21 cellular contexts compared by ENCODE assay signal in the genomic region with DNA sequence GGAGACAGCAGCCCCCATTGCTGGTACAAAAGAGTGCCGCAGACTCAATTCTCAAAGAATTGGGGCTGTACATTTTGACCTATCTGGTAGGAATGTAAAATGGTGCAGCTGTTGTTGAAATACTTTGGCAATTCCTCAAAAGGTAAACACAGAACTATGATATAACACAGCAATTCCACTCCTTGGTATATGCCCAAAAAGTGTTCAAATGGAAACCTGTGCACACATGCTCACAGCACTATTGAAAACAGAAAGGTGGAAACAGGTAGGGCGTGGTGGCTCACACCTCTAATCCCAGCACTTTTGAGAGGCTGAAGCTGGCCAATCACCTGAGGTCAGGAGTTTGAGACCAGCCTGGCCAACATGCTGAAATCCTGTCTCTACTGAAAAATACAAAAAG. TPM values are rescaled to one million over a fixed set of nuclear protein-coding genes. Genes with fewer than 3 reads are reported as not detected.
A peak's percentile ranks its signal among the peaks of the same experiment; 100 is the strongest.
DNase-seq lines count a peak whose midpoint lies in the region; ATAC-seq and TF ChIP-seq lines count a peak whose summit lies in the region.
"Had no signal": no experiment of that assay in that cellular context is flagged by ENCODE, and none has a peak within 500 bp of the region (broad histone marks: within the 10 kb centered on the region; RNA-seq: fewer than 3 reads in every experiment).

No MANE protein-coding gene starts in this region.

- no peak overlapping the region for H3K27ac ChIP-seq in PC-3 (ENCODE audit: low read length)
- no peak overlapping the region for H3K27ac ChIP-seq in upper lobe of left lung
- H3K27ac ChIP-seq in transverse colon, result no peak overlapping the region
- H3K27ac ChIP-seq: PC-9, SJCRH30, WERI-Rb-1 had no signal

- H3K36me3 ChIP-seq in PC-3 (ENCODE audit: low read depth, low read length), result no peaks in the 10 kb centered on the region
- H3K36me3 ChIP-seq in upper lobe of left lung, result no peaks in the 10 kb centered on the region
- no peaks in the 10 kb centered on the region for H3K36me3 ChIP-seq in transverse colon
- H3K36me3 ChIP-seq: WERI-Rb-1 had no signal

- H3K27me3 Mint-ChIP-seq in natural killer cell (ENCODE audit: low read depth in 2 of 2) (no peaks in the 10 kb centered on the region), endothelial cell (ENCODE audit: unreplicated experiment) (peaks cover 12% of the 10 kb centered on the region), type B pancreatic cell (no peaks in the 10 kb centered on the region)
- H3K27me3 Mint-ChIP-seq in natural killer cell treated with Interleukin-12 subunit alpha and Interleukin-12 subunit beta and Interleukin-15 and Interleukin-18, amount 100 ng/mL, for 72 hours, result no peaks in the 10 kb centered on the region
- H3K27me3 Mint-ChIP-seq: brain had no signal

- peak overlapping the region; percentile 18 for H3K4me3 Mint-ChIP-seq in natural killer cell
- no peak overlapping the region for H3K4me3 Mint-ChIP-seq in natural killer cell treated with Interleukin-12 subunit alpha and Interleukin-12 subunit beta and Interleukin-15 and Interleukin-18, amount 100 ng/mL, for 72 hours
- no peak overlapping the region for H3K4me3 Mint-ChIP-seq in endothelial cell (ENCODE audit: unreplicated experiment)
- H3K4me3 Mint-ChIP-seq in type B pancreatic cell, result no peak overlapping the region
- H3K4me3 Mint-ChIP-seq: endodermal cell had no signal

- no peak overlapping the region for H3K4me2 ChIP-seq in PC-3 (ENCODE audit: low read length)
- H3K4me2 ChIP-seq: PC-9 had no signal

- no peak overlapping the region for H2AFZ ChIP-seq in PC-3 (ENCODE audit: low read length)
- H2AFZ ChIP-seq: PC-9 had no signal

- no peaks in the 10 kb centered on the region for H3K9me3 ChIP-seq in PC-3 (ENCODE audit: low read length)
- H3K9me3 ChIP-seq in upper lobe of left lung, result no peaks in the 10 kb centered on the region
- no peaks in the 10 kb centered on the region for H3K9me3 ChIP-seq in transverse colon
- H3K9me3 ChIP-seq: Caco-2, SJCRH30 had no signal

- H3K4me3 ChIP-seq in PC-3 (ENCODE audit: low read length), result no peak overlapping the region
- no peak overlapping the region for H3K4me3 ChIP-seq in upper lobe of left lung
- H3K4me3 ChIP-seq in transverse colon, result no peak overlapping the region
- H3K4me3 ChIP-seq: PC-9, SJCRH30 had no signal

- no peak for TF ChIP-seq EP300 in upper lobe of left lung (IDR thresholded peaks at IDR 0.05)
- TF ChIP-seq EP300 in transverse colon (IDR thresholded peaks at IDR 0.05; ENCODE audit: low read depth), result no peak

- BruUV-seq in PC-3 (replicated peaks; lab: Mats Ljungman, UMichigan), result no TSS peak

- H3K36me3 Mint-ChIP-seq in natural killer cell (no peaks in the 10 kb centered on the region), endothelial cell (ENCODE audit: low read depth, unreplicated experiment) (peaks cover 6% of the 10 kb centered on the region), type B pancreatic cell (peaks cover 19% of the 10 kb centered on the region)
- no peaks in the 10 kb centered on the region for H3K36me3 Mint-ChIP-seq in natural killer cell treated with Interleukin-12 subunit alpha and Interleukin-12 subunit beta and Interleukin-15 and Interleukin-18, amount 100 ng/mL, for 72 hours

- WGBS in upper lobe of left lung, 2 donors, result 97 to 98% methylated on average over 2 of the region's 2 CpGs
- 94 to 100% methylated on average over 1 to 2 of the region's 2 CpGs for WGBS in transverse colon (ENCODE audit: low coverage in 1 of 2), 2 donors

- H3K9ac ChIP-seq in PC-3 (ENCODE audit: low read length), result no peak overlapping the region

- peaks cover 99% of the 10 kb centered on the region for H3K79me2 ChIP-seq in PC-3 (ENCODE audit: low read length)

- H3K9me2 ChIP-seq in PC-3 (replicated peaks; ENCODE audit: low read length), result no peaks in the 10 kb centered on the region

- in situ Hi-C loops in transverse colon (cut with MboI; ENCODE audit: low pct_ligation_motif_present in 1 of 4, low pct_unique_long_range_greater_than_20kb in 1 of 4, low sequenced_read_pairs in 3 of 4), result no loop called here

- peaks cover 58% of the 10 kb centered on the region for H4K20me1 ChIP-seq in PC-3 (ENCODE audit: low read length)

- no peak for ATAC-seq in natural killer cell
- no peak for ATAC-seq in natural killer cell treated with Interleukin-12 subunit alpha and Interleukin-12 subunit beta and Interleukin-15 and Interleukin-18, amount 100 ng/mL, for 72 hours
- no peak for ATAC-seq in PC-3
- no peak for ATAC-seq in upper lobe of left lung (ENCODE audit: low FRiP score in 2 of 2)
- ATAC-seq: HCT116 had no signal

- H3K4me1 Mint-ChIP-seq in natural killer cell (peaks cover 59% of the 10 kb centered on the region in 2 donors), endothelial cell (ENCODE audit: unreplicated experiment) (peaks cover 45% of the 10 kb centered on the region), type B pancreatic cell (ENCODE audit: unreplicated experiment) (peaks cover 32% of the 10 kb centered on the region)
- peaks cover 43 to 46% of the 10 kb centered on the region in 2 donors for H3K4me1 Mint-ChIP-seq in natural killer cell treated with Interleukin-12 subunit alpha and Interleukin-12 subunit beta and Interleukin-15 and Interleukin-18, amount 100 ng/mL, for 72 hours (ENCODE audit: low read depth in 2 of 2)

- POLR2A ChIA-PET in PC-3 (lab: Charles Lee; ENCODE audit: unreplicated experiment), result no interaction called here

- H3K4me1 ChIP-seq in PC-3 (ENCODE audit: insufficient read depth, low read length) (no peaks in the 10 kb centered on the region; the same call in 1 of the 2 replicates), upper lobe of left lung (peaks cover 23 to 57% (median 42%) of the 10 kb centered on the region in 4 donors), transverse colon (peaks cover 15 to 48% (median 31%) of the 10 kb centered on the region in 4 donors)

- intact Hi-C loops in natural killer cell (cut with micrococcal nuclease) (loop anchor here (2.0 kb wide), 1 partner anchor 13 kb away; no protein-coding TSS in a partner anchor), PC-3 (cut with micrococcal nuclease) (no loop called here), transverse colon (cut with DNase I; ENCODE audit: low total_unique reads) (no loop called here)

- DNase-seq in natural killer cell (no peak), PC-3 (peak; percentile 5), endothelial cell (ENCODE audit: low spot score) (no peak), type B pancreatic cell (ENCODE audit: extremely low spot score, unreplicated experiment) (no peak), upper lobe of left lung (no peak), transverse colon (no peak)
- DNase-seq in natural killer cell treated with Interleukin-12 subunit alpha and Interleukin-12 subunit beta and Interleukin-15 and Interleukin-18, amount 100 ng/mL, for 72 hours (ENCODE audit: low spot score), result no peak
- no peak for DNase-seq in activated effector memory CD4-positive, alpha-beta T cell treated with anti-CD3 and anti-CD28 coated beads, Interleukin-2, amount 50 U/mL, for 16 hours
- DNase-seq: Caco-2; endodermal cell; NCI-H1092; NCI-H2081; NCI-H345; PC-9; SJCRH30; stimulated activated CD4-positive, alpha-beta T cell treated with anti-CD3 and anti-CD28 coated beads, Interleukin-2, amount 100 ng/mL, for 48 hours; stimulated activated naive CD4-positive, alpha-beta T cell treated with Interleukin-2 at 50 U/mL for 16 hours; WERI-Rb-1 had no signal

- H3K27me3 ChIP-seq in PC-3 (ENCODE audit: low read length) (no peaks in the 10 kb centered on the region), upper lobe of left lung (no peaks in the 10 kb centered on the region), transverse colon (no peaks in the 10 kb centered on the region)
- H3K27me3 ChIP-seq: SJCRH30 had no signal

- H3F3A ChIP-seq in PC-3 (ENCODE audit: low read length, unreplicated experiment), result no peaks in the 10 kb centered on the region

- TF ChIP-seq CTCF in natural killer cell (IDR thresholded peaks at IDR 0.05) (no peak), PC-3 (conservative IDR thresholded peaks at IDR 0.05; ENCODE audit: low read depth, low read length) (no peak), endothelial cell (IDR thresholded peaks at IDR 0.05; ENCODE audit: unreplicated experiment) (no peak), type B pancreatic cell (conservative IDR thresholded peaks at IDR 0.05) (no peak), upper lobe of left lung (IDR thresholded peaks at IDR 0.05) (no peak), transverse colon (IDR thresholded peaks at IDR 0.05) (no peak)

- no peaks in the 10 kb centered on the region for H3K9me3 Mint-ChIP-seq in natural killer cell
- H3K9me3 Mint-ChIP-seq in natural killer cell treated with Interleukin-12 subunit alpha and Interleukin-12 subunit beta and Interleukin-15 and Interleukin-18, amount 100 ng/mL, for 72 hours, result no peaks in the 10 kb centered on the region
- no peaks in the 10 kb centered on the region for H3K9me3 Mint-ChIP-seq in endothelial cell (ENCODE audit: unreplicated experiment)
- H3K9me3 Mint-ChIP-seq in type B pancreatic cell, result peaks cover 4% of the 10 kb centered on the region
- H3K9me3 Mint-ChIP-seq: activated T-cell treated with anti-CD3 and anti-CD28 coated beads, Interleukin-2, amount 50 U/mL, for 72 hours had no signal

- TF ChIP-seq POLR2A in upper lobe of left lung (IDR thresholded peaks at IDR 0.05), result no peak
- no peak for TF ChIP-seq POLR2A in transverse colon (IDR thresholded peaks at IDR 0.05)

- peak overlapping the region; percentile 22 to 26 for H3K27ac Mint-ChIP-seq in natural killer cell
- H3K27ac Mint-ChIP-seq in natural killer cell treated with Interleukin-12 subunit alpha and Interleukin-12 subunit beta and Interleukin-15 and Interleukin-18, amount 100 ng/mL, for 72 hours, result no peak overlapping the region
- H3K27ac Mint-ChIP-seq in endothelial cell (ENCODE audit: unreplicated experiment), result peak overlapping the region; percentile 24
- peak overlapping the region; percentile 5 for H3K27ac Mint-ChIP-seq in type B pancreatic cell
- H3K27ac Mint-ChIP-seq: endodermal cell had no signal

- CTCF ChIA-PET in PC-3 (lab: Charles Lee), result no interaction called here

RNA-seq across cellular contexts. Expression of a gene that starts 34.7 kb away (rescaled TPM):
- total RNA-seq in natural killer cell (100 to 1,000 TPM; 230 to 299 (median 287) TPM), PC-3 (2014; rRNA removed) (65.0 and 92.6 TPM in 2 replicates), endothelial cell (ENCODE audit: unreplicated experiment) (165 TPM), type B pancreatic cell (ENCODE audit: low replicate concordance) (153 and 155 TPM in 2 replicates), upper lobe of left lung (100 to 1,000 TPM in 5 of 6 donors, 10 to 100 TPM in 1; 92.4 to 313 (median 134) TPM), transverse colon (100 to 1,000 TPM; 109 to 281 (median 142) TPM)
- total RNA-seq in natural killer cell treated with Interleukin-12 subunit alpha and Interleukin-12 subunit beta and Interleukin-15 and Interleukin-18, amount 100 ng/mL, for 72 hours, result 100 to 1,000 TPM; 197 to 320 TPM

RNA-seq across cellular contexts. Expression of a gene that starts 52.5 kb away (rescaled TPM):
- total RNA-seq in natural killer cell (100 to 1,000 TPM; 142 to 195 (median 180) TPM), PC-3 (2014; rRNA removed) (94.3 and 106 TPM in 2 replicates), endothelial cell (ENCODE audit: unreplicated experiment) (207 TPM), type B pancreatic cell (ENCODE audit: low replicate concordance) (120 and 129 TPM in 2 replicates), upper lobe of left lung (100 to 1,000 TPM in 4 of 6 donors, 10 to 100 TPM in 2; 72.6 to 419 (median 111) TPM), transverse colon (100 to 1,000 TPM; 168 to 408 (median 285) TPM)
- total RNA-seq in natural killer cell treated with Interleukin-12 subunit alpha and Interleukin-12 subunit beta and Interleukin-15 and Interleukin-18, amount 100 ng/mL, for 72 hours, result 100 to 1,000 TPM in 1 of 2 donors, 10 to 100 TPM in 1; 88.6 to 188 TPM

Comparison
In these comparisons a context has a peak if more than half of its experiments do, and no peak if none do; other contexts are left out.
1. H3K27ac Mint-ChIP-seq: peak in natural killer cell (2 of 2), endothelial cell (single experiment) and type B pancreatic cell (single experiment); none in natural killer cell treated with Interleukin-12 subunit alpha and Interleukin-12 subunit beta and Interleukin-15 and Interleukin-18, amount 100 ng/mL, for 72 hours (0 of 2).